Comparison of ENCODE assay signal across 7 cellular contexts in the genomic region with DNA sequence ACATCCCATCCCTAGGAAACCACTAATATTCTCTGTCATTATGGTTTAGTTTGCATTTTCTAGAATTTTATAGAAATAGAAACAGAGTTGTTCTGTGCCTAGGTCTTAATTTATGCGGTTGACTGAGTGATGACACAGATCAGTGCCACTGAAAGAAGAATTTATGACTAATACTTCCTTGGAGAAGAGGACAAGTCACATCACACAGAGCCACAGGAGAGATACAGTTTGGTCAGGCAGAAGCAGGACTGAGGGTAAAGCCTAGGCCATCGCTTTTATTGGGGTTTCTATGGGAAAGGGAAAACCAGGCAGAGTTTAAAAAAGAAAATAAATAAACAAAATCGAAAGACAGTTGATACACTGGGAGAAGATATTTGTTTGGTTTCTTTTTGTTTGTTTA.
A peak's percentile ranks its signal among the peaks of the same experiment; 100 is the strongest.
DNase-seq lines count a peak whose midpoint lies in the region; ATAC-seq and TF ChIP-seq lines count a peak whose summit lies in the region.
"Not testable (repeated sequence)": the region's sequence is repeated elsewhere in the genome, so short reads cannot be mapped to it uniquely, and the experiment has no call there.

No MANE protein-coding gene starts in this region.

- peaks cover 99% of the 10 kb centered on the region for H3K79me2 ChIP-seq in KMS-11 (ENCODE audit: insufficient read depth, low read depth)

- intact Hi-C loops in Panc1 (cut with micrococcal nuclease; ENCODE audit: unreplicated experiment); activated CD4-positive, alpha-beta T cell treated with anti-CD3 and anti-CD28 coated beads for 36 hours (cut with DNase I, micrococcal nuclease): not testable (repeated sequence)

- not testable (repeated sequence) for H3K9me3 Mint-ChIP-seq in activated CD4-positive, alpha-beta T cell treated with anti-CD3 and anti-CD28 coated beads for 36 hours (ENCODE audit: low read depth); chondrocyte (ENCODE audit: low read depth)

- TF ChIP-seq CTCF in KMS-11 (conservative IDR thresholded peaks at IDR 0.05; ENCODE audit: low read depth, low read length); Panc1 (IDR thresholded peaks at IDR 0.05); chondrocyte (IDR thresholded peaks at IDR 0.05): not testable (repeated sequence)

- peak overlapping the region; percentile 25; the same call in 1 of the 2 replicates for H3K9ac ChIP-seq in KMS-11

- not testable (repeated sequence) for H3K27ac Mint-ChIP-seq in activated CD4-positive, alpha-beta T cell treated with anti-CD3 and anti-CD28 coated beads for 36 hours
- peak overlapping the region; percentile 68 for H3K27ac Mint-ChIP-seq in chondrocyte (ENCODE audit: unreplicated experiment)

- in situ Hi-C loops in ACHN (cut with HindIII; ENCODE audit: low pct_ligation_motif_present, low pct_unique_long_range_greater_than_20kb, low sequenced_read_pairs); Panc1 (cut with HindIII; ENCODE audit: low pct_unique_long_range_greater_than_20kb, low sequenced_read_pairs): not testable (repeated sequence)

- H3K36me3 Mint-ChIP-seq in activated CD4-positive, alpha-beta T cell treated with anti-CD3 and anti-CD28 coated beads for 36 hours (ENCODE audit: low read depth); chondrocyte (ENCODE audit: low read depth): not testable (repeated sequence)

- H3K4me1 ChIP-seq in KMS-11 (ENCODE audit: low read depth, poor library complexity, severe bottlenecking) (peaks cover 98% of the 10 kb centered on the region), Panc1 (ENCODE audit: control insufficient read depth, insufficient read depth, low read length) (peaks cover 10% of the 10 kb centered on the region)

- H3K4me3 ChIP-seq in KMS-11 (IDR thresholded peaks at IDR 0.05; ENCODE audit: insufficient read depth, low read depth, low read length); Panc1 (ENCODE audit: low read depth in 2 of 2, low read length in 2 of 2): not testable (repeated sequence)

- not testable (repeated sequence) for H3K4me1 Mint-ChIP-seq in activated CD4-positive, alpha-beta T cell treated with anti-CD3 and anti-CD28 coated beads for 36 hours
- peaks cover 15% of the 10 kb centered on the region for H3K4me1 Mint-ChIP-seq in chondrocyte (ENCODE audit: low read depth)

- not testable (repeated sequence) for H4K20me1 ChIP-seq in KMS-11 (ENCODE audit: insufficient read depth)

- DNase-seq in ACHN: peak; percentile 74
- peak; percentile 17 for DNase-seq in EL
- DNase-seq in Panc1 (ENCODE audit: low read depth, low spot score); activated CD4-positive, alpha-beta T cell treated with anti-CD3 and anti-CD28 coated beads for 36 hours; chondrocyte (ENCODE audit: low spot score): not testable (repeated sequence)
- peak; percentile 23 for DNase-seq in renal cortical epithelial cell (ENCODE audit: low read depth)

- peak overlapping the region; percentile 87 for H3K4me2 ChIP-seq in KMS-11

- CTCF ChIA-PET in Panc1 (lab: Charles Lee); activated CD4-positive, alpha-beta T cell treated with anti-CD3 and anti-CD28 coated beads for 36 hours (lab: Charles Lee): not testable (repeated sequence)

- peak; percentile 88 for ATAC-seq in Panc1
- peak; percentile 26 for ATAC-seq in activated CD4-positive, alpha-beta T cell treated with anti-CD3 and anti-CD28 coated beads for 36 hours

- H3K27me3 ChIP-seq in KMS-11 (ENCODE audit: insufficient read depth, low read depth); Panc1 (ENCODE audit: control insufficient read depth, insufficient read depth, low read length): not testable (repeated sequence)

- H3K9me3 ChIP-seq in Panc1 (ENCODE audit: control insufficient read depth, insufficient read depth, low read depth, low read length): not testable (repeated sequence)

- BruUV-seq in Panc1 (replicated peaks; lab: Mats Ljungman, UMichigan): not testable (repeated sequence)

- not testable (repeated sequence) for H2AFZ ChIP-seq in KMS-11 (ENCODE audit: low read depth)

- H3K27ac ChIP-seq in KMS-11: peak overlapping the region; percentile 75
- H3K27ac ChIP-seq in Panc1 (ENCODE audit: low read length): not testable (repeated sequence)

- POLR2A ChIA-PET in Panc1 (lab: Charles Lee); activated CD4-positive, alpha-beta T cell treated with anti-CD3 and anti-CD28 coated beads for 36 hours (lab: Charles Lee): not testable (repeated sequence)

- not testable (repeated sequence) for H3K4me3 Mint-ChIP-seq in activated CD4-positive, alpha-beta T cell treated with anti-CD3 and anti-CD28 coated beads for 36 hours; chondrocyte (ENCODE audit: unreplicated experiment)

- not testable (repeated sequence) for H3K36me3 ChIP-seq in KMS-11 (ENCODE audit: insufficient read depth); Panc1 (ENCODE audit: control insufficient read depth, insufficient read depth, low read length)

- H3K27me3 Mint-ChIP-seq in activated CD4-positive, alpha-beta T cell treated with anti-CD3 and anti-CD28 coated beads for 36 hours; chondrocyte (ENCODE audit: low read depth): not testable (repeated sequence)
